Comparison of ENCODE assay signal across 8 cellular contexts in genomic region chr1:34460193-34460592, GRCh38.
DNase-seq lines count a peak whose midpoint lies in the region; ATAC-seq and TF ChIP-seq lines count a peak whose summit lies in the region.

No MANE protein-coding gene starts in this region.

- TF ChIP-seq CTCF in neural cell (IDR thresholded peaks at IDR 0.05; ENCODE audit: poor library complexity, severe bottlenecking), result peak; percentile 27

- H3K4me3 ChIP-seq in neural cell (ENCODE audit: low read length), result no peak overlapping the region

- H4K20me1 ChIP-seq in neural cell (ENCODE audit: insufficient read depth), result no peaks in the 10 kb centered on the region

- H3K27ac ChIP-seq in neural cell (ENCODE audit: low read length), result no peak overlapping the region

- H3K27me3 Mint-ChIP-seq in T-helper 2 cell treated with Interferon-gamma antibody and Interleukin-4, amounts not matched to agents 5 μg/mL and 100 μg/mL, for 36 hours (ENCODE audit: low read depth), result no peaks in the 10 kb centered on the region

- H3K27ac Mint-ChIP-seq in T-helper 2 cell treated with Interferon-gamma antibody and Interleukin-4, amounts not matched to agents 5 μg/mL and 100 μg/mL, for 36 hours, result no peak overlapping the region

- DNase-seq in NCI-H1417 (lab: John Stamatoyannopoulos, UW), result peak; percentile 7 to 68 (median 51)
- no peak for DNase-seq in NCI-H1417 treated with DMSO at 0.1 percent for 48 hours (lab: John Stamatoyannopoulos, UW)
- peak; percentile 2 to 6 for DNase-seq in Kasumi-1 (lab: John Stamatoyannopoulos, UW)
- peak; percentile 10 for DNase-seq in T-helper 2 cell treated with Interferon-gamma antibody and Interleukin-4, amounts not matched to agents 5 μg/mL and 100 μg/mL, for 36 hours (ENCODE audit: low spot score)
- DNase-seq in dermis blood vessel endothelial cell, result peak; percentile 29

- ATAC-seq in GM21390 (IDR thresholded peaks at IDR 0.05; ENCODE audit: unreplicated experiment) (no peak), HG03457 (IDR thresholded peaks at IDR 0.05; ENCODE audit: unreplicated experiment) (no peak)

- H3K4me2 ChIP-seq in neural cell (ENCODE audit: low read length), result no peak overlapping the region

- no peaks in the 10 kb centered on the region for H3F3A ChIP-seq in neural cell (ENCODE audit: insufficient read depth, low read length, poor library complexity, severe bottlenecking)

- no peaks in the 10 kb centered on the region for H3K36me3 Mint-ChIP-seq in T-helper 2 cell treated with Interferon-gamma antibody and Interleukin-4, amounts not matched to agents 5 μg/mL and 100 μg/mL, for 36 hours (ENCODE audit: low read depth)

- no peaks in the 10 kb centered on the region for H3K9me3 ChIP-seq in neural cell (ENCODE audit: low read length)

- H3K4me1 Mint-ChIP-seq in T-helper 2 cell treated with Interferon-gamma antibody and Interleukin-4, amounts not matched to agents 5 μg/mL and 100 μg/mL, for 36 hours (ENCODE audit: low read depth), result no peaks in the 10 kb centered on the region

- H3K79me2 ChIP-seq in neural cell (replicated peaks; ENCODE audit: insufficient read depth, low read length), result no peaks in the 10 kb centered on the region

- H3K27me3 ChIP-seq in neural cell (ENCODE audit: insufficient read depth, low read depth, low read length), result no peaks in the 10 kb centered on the region

- TF ChIP-seq EP300 in neural cell (conservative IDR thresholded peaks at IDR 0.05; ENCODE audit: poor library complexity, severe bottlenecking), result no peak

- no peak for TF ChIP-seq RAD21 in neural cell (conservative IDR thresholded peaks at IDR 0.05)

- H3K36me3 ChIP-seq in neural cell (ENCODE audit: insufficient read depth, low read length), result no peaks in the 10 kb centered on the region

- no peak overlapping the region for H2AFZ ChIP-seq in neural cell (ENCODE audit: low read depth, low read length)

- no peak overlapping the region for H3K9ac ChIP-seq in neural cell (ENCODE audit: low read length)

- no peak overlapping the region for H3K4me3 Mint-ChIP-seq in T-helper 2 cell treated with Interferon-gamma antibody and Interleukin-4, amounts not matched to agents 5 μg/mL and 100 μg/mL, for 36 hours

- no peaks in the 10 kb centered on the region for H3K9me3 Mint-ChIP-seq in T-helper 2 cell treated with Interferon-gamma antibody and Interleukin-4, amounts not matched to agents 5 μg/mL and 100 μg/mL, for 36 hours

- no peaks in the 10 kb centered on the region for H3K9me2 ChIP-seq in neural cell (ENCODE audit: insufficient read depth, low read length)

TF ChIP-seq in neural cell, 6 proteins besides CTCF, POLR2A, EP300 and RAD21:
- TF ChIP-seq SMC3 (conservative IDR thresholded peaks at IDR 0.05; ENCODE audit: poor library complexity) (peak; percentile 20), EZH2 (IDR thresholded peaks at IDR 0.05; ENCODE audit: borderline replicate concordance, insufficient read depth, low read length, poor library complexity, severe bottlenecking) (no peak)
